8 cellular contexts compared by ENCODE assay signal in genomic region chr7:38368191-38368605, GRCh38.
DNase-seq lines count a peak whose midpoint lies in the region; ATAC-seq and TF ChIP-seq lines count a peak whose summit lies in the region.

No MANE protein-coding gene starts in this region.

- POLR2A ChIA-PET in RWPE1 (lab: Yijun Ruan, JAX; ENCODE audit: low non-redundant PET) = no interaction called here

- H3K4me3 Mint-ChIP-seq in progenitor cell of endocrine pancreas (ENCODE audit: low read depth) = no peak overlapping the region

- no peak overlapping the region for H3K4me3 ChIP-seq in foreskin fibroblast (ENCODE audit: low read depth in 1 of 2, low read length in 2 of 2)

- no peaks in the 10 kb centered on the region for H3K27me3 Mint-ChIP-seq in progenitor cell of endocrine pancreas

- TF ChIP-seq CTCF in RWPE1 (conservative IDR thresholded peaks at IDR 0.05; ENCODE audit: low read depth) = peak; percentile 72
- TF ChIP-seq CTCF in foreskin fibroblast (IDR thresholded peaks at IDR 0.05; ENCODE audit: low read depth, low read length) = peak; percentile 92
- peak; percentile 68 for TF ChIP-seq CTCF in progenitor cell of endocrine pancreas (IDR thresholded peaks at IDR 0.05; ENCODE audit: unreplicated experiment)

- H3K27ac ChIP-seq in RWPE1 = no peak overlapping the region

- no peaks in the 10 kb centered on the region for H3K36me3 Mint-ChIP-seq in progenitor cell of endocrine pancreas (ENCODE audit: insufficient read depth)

- H3K9me3 Mint-ChIP-seq in progenitor cell of endocrine pancreas (ENCODE audit: low read depth) = no peaks in the 10 kb centered on the region

- peak; percentile 54 for ATAC-seq in GM19395 (IDR thresholded peaks at IDR 0.05; ENCODE audit: unreplicated experiment)
- ATAC-seq in HG03280 (IDR thresholded peaks at IDR 0.05; ENCODE audit: unreplicated experiment) = no peak

- CTCF ChIA-PET in RWPE1 (lab: Yijun Ruan, JAX) = interaction anchor here (0.6 to 1.4 kb wide), 13 partner anchors 9 to 1708 kb away, joined by 3 to 5 read pairs (median 3); no protein-coding TSS in a partner anchor

- no peak overlapping the region for H3K27ac Mint-ChIP-seq in progenitor cell of endocrine pancreas

- DNase-seq in CD1c-positive myeloid dendritic cell (ENCODE audit: extremely low spot score) (peak; percentile 95), HS-27A (ENCODE audit: low read depth) (peak; percentile 24), RWPE1 (ENCODE audit: low spot score) (peak; percentile 36), activated T-helper 1 cell treated with Interleukin-2 at 50 U/mL for 16 hours (ENCODE audit: low read depth) (peak; percentile 63), foreskin fibroblast (peak; percentile 30 to 65), progenitor cell of endocrine pancreas (ENCODE audit: low spot score, unreplicated experiment) (peak; percentile 62)

- H3K4me1 Mint-ChIP-seq in progenitor cell of endocrine pancreas (ENCODE audit: low read depth) = peaks cover 1% of the 10 kb centered on the region

Comparison
In these comparisons a context has a peak if more than half of its experiments do, and no peak if none do; other contexts are left out.
1. DNase-seq: peak in every context shown above with its lines; median percentile 95 in CD1c-positive myeloid dendritic cell; 63 in activated T-helper 1 cell treated with Interleukin-2 at 50 U/mL for 16 hours; 62 in progenitor cell of endocrine pancreas; 48 in foreskin fibroblast; 36 in RWPE1; 24 in HS-27A.